ENCODE assay signal across 8 cellular contexts in genomic region chr14:100067971-100068959, GRCh38. TPM values are rescaled to one million over a fixed set of nuclear protein-coding genes. Genes with fewer than 3 reads are reported as not detected.
DNase-seq lines count a peak whose midpoint lies in the region; ATAC-seq, FAIRE-seq and TF ChIP-seq lines count a peak whose summit lies in the region.

No MANE protein-coding gene starts in this region.

- peak; percentile 83 for FAIRE-seq in HTR-8/SVneo (lab: Jason Lieb, UNC)

- H3K27ac ChIP-seq in thymus (ENCODE audit: low read depth) = peak overlapping the region; percentile 95

- peaks cover 2% of the 10 kb centered on the region for H3K36me3 ChIP-seq in thymus (ENCODE audit: control insufficient read depth, insufficient read depth)

- peaks cover 64% of the 10 kb centered on the region for H3K4me1 Mint-ChIP-seq in activated CD4-positive, alpha-beta T cell treated with anti-CD3 and anti-CD28 coated beads for 36 hours
- H3K4me1 Mint-ChIP-seq in neural crest cell = peaks cover 38% of the 10 kb centered on the region

- 13% methylated on average over 18 of the region's 18 CpGs for WGBS in thymus

- no peak for TF ChIP-seq CTCF in neural crest cell (conservative IDR thresholded peaks at IDR 0.05)

- peak; percentile 44 for DNase-seq in A172 (ENCODE audit: low spot score)
- no peak for DNase-seq in HTR-8/SVneo (ENCODE audit: insufficient read length, low spot score)
- peak; percentile 93 for DNase-seq in activated CD4-positive, alpha-beta T cell treated with anti-CD3 and anti-CD28 coated beads for 36 hours
- DNase-seq in dermis blood vessel endothelial cell = peak; percentile 60
- no peak for DNase-seq in neural crest cell (ENCODE audit: low read depth, low spot score)
- DNase-seq in G401 (ENCODE audit: low spot score) = no peak

- H3K9me3 Mint-ChIP-seq in activated CD4-positive, alpha-beta T cell treated with anti-CD3 and anti-CD28 coated beads for 36 hours (ENCODE audit: low read depth) = no peaks in the 10 kb centered on the region
- H3K9me3 Mint-ChIP-seq in neural crest cell = no peaks in the 10 kb centered on the region

- no peaks in the 10 kb centered on the region for H3K27me3 Mint-ChIP-seq in activated CD4-positive, alpha-beta T cell treated with anti-CD3 and anti-CD28 coated beads for 36 hours
- H3K27me3 Mint-ChIP-seq in neural crest cell (ENCODE audit: low read depth) = no peaks in the 10 kb centered on the region

- POLR2A ChIA-PET in activated CD4-positive, alpha-beta T cell treated with anti-CD3 and anti-CD28 coated beads for 36 hours (lab: Charles Lee) = interaction anchor here (0.5 to 12.0 kb wide), 8 partner anchors 12 to 378 kb away, joined by 3 to 162 read pairs (median 6); a partner anchor contains a TSS

- H3K36me3 Mint-ChIP-seq in activated CD4-positive, alpha-beta T cell treated with anti-CD3 and anti-CD28 coated beads for 36 hours (ENCODE audit: low read depth) = peaks cover 50% of the 10 kb centered on the region
- no peaks in the 10 kb centered on the region for H3K36me3 Mint-ChIP-seq in neural crest cell (ENCODE audit: low read depth)

- no peaks in the 10 kb centered on the region for H3K9me3 ChIP-seq in thymus (ENCODE audit: control insufficient read depth)

- in situ Hi-C loops in G401 (cut with HindIII; ENCODE audit: low sequenced_read_pairs) = no loop called here

- H3K4me1 ChIP-seq in thymus (ENCODE audit: control insufficient read depth, insufficient read depth, low read length) = peaks cover 49% of the 10 kb centered on the region

- H3K4me3 Mint-ChIP-seq in activated CD4-positive, alpha-beta T cell treated with anti-CD3 and anti-CD28 coated beads for 36 hours = peak overlapping the region; percentile 75
- H3K4me3 Mint-ChIP-seq in neural crest cell = no peak overlapping the region

- ATAC-seq in GM21360 (IDR thresholded peaks at IDR 0.05; ENCODE audit: unreplicated experiment) = peak; percentile 29
- peak; percentile 38 for ATAC-seq in activated CD4-positive, alpha-beta T cell treated with anti-CD3 and anti-CD28 coated beads for 36 hours

- peak overlapping the region; percentile 99 for H3K27ac Mint-ChIP-seq in activated CD4-positive, alpha-beta T cell treated with anti-CD3 and anti-CD28 coated beads for 36 hours
- peak overlapping the region; percentile 15 for H3K27ac Mint-ChIP-seq in neural crest cell (ENCODE audit: unreplicated experiment)

- CTCF ChIA-PET in activated CD4-positive, alpha-beta T cell treated with anti-CD3 and anti-CD28 coated beads for 36 hours (lab: Charles Lee) = interaction anchor here (0.9 to 17.2 kb wide), 10 partner anchors 11 to 156 kb away, joined by 3 to 300 read pairs (median 6); no protein-coding TSS in a partner anchor

- no peaks in the 10 kb centered on the region for H3K27me3 ChIP-seq in thymus (ENCODE audit: control insufficient read depth, insufficient read depth)

- H3K4me3 ChIP-seq in thymus (ENCODE audit: low read length) = peak overlapping the region; percentile 73

- intact Hi-C loops in activated CD4-positive, alpha-beta T cell treated with anti-CD3 and anti-CD28 coated beads for 36 hours (cut with DNase I, micrococcal nuclease) = loop anchor here (1.0 to 10.0 kb wide), 18 partner anchors 9 to 1903 kb away; partner anchors contain the start of genes CCNK (in 2 of the 2), SETD3 (in 2 of the 2), YY1 (in 2 of the 2) and BCL11B (in 1 of the 2)

RNA-seq across cellular contexts. Expression of gene EVL, which starts 3.0 kb away (rescaled TPM):
- total RNA-seq in A172 (2014; rRNA removed; shearing (Covaris generic)) = 9.5 and 12.4 TPM in 2 replicates
- total RNA-seq in activated CD4-positive, alpha-beta T cell treated with anti-CD3 and anti-CD28 coated beads for 36 hours = 100 to 1,000 TPM; 249 to 378 TPM
- total RNA-seq in dermis blood vessel endothelial cell = 7.7 and 12.9 TPM in 2 replicates
- 197 and 218 TPM in 2 replicates for total RNA-seq in neural crest cell
- polyA plus RNA-seq in thymus = 233 TPM
- 38.1 and 53.8 TPM in 2 replicates for total RNA-seq in G401 (2014; rRNA removed; shearing (Covaris generic))

Comparison
In these comparisons a context has a peak if more than half of its experiments do, and no peak if none do; other contexts are left out.
1. DNase-seq: peak in A172 (single experiment), activated CD4-positive, alpha-beta T cell treated with anti-CD3 and anti-CD28 coated beads for 36 hours (single experiment) and dermis blood vessel endothelial cell (single experiment); none in HTR-8/SVneo (single experiment), neural crest cell (single experiment) and G401 (single experiment).